In the genomic region with DNA sequence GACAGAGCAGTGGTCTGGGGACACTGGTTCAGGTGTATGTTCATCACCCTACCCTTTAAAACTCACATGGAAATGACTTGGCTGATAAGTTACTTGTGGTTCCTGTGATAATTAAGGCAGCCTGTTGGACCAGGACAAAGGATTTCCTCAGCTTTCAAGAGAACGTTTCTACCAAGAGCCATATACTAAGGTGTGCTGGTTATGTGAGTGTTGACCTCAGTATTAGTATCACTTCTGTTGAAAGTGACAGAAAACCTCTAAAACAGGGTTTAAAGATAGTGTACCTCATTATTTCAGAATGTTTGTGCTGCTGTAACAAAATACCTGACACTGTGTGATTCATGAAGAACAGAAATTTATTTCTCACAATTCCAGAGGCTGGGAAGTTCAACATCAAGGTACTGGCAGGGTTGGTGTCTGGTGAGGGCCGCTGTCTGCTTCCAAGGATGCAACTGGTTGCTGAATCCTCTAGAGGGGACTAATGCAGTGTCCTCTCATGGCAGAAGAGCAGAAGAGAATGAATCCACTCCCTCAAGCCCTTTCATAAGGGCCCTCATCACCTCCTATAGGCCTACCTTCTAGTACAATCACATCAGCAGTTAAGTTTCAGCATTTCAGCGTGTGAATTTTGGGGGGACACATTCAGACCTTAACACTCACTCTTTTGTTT, we compare ENCODE assay signal across 18 cellular contexts. TPM values are rescaled to one million over a fixed set of nuclear protein-coding genes. Genes with fewer than 3 reads are reported as not detected.
DNase-seq lines count a peak whose midpoint lies in the region; ATAC-seq and TF ChIP-seq lines count a peak whose summit lies in the region.
"Had no signal": no experiment of that assay in that cellular context is flagged by ENCODE, and none has a peak within 500 bp of the region (broad histone marks: within the 10 kb centered on the region; RNA-seq: fewer than 3 reads in every experiment).

No MANE protein-coding gene starts in this region.

- POLR2A ChIA-PET in SK-N-SH (lab: Yijun Ruan, JAX) = no interaction called here
- POLR2A ChIA-PET in activated CD4-positive, alpha-beta memory T cell treated with anti-CD3 and anti-CD28 coated beads, Interleukin-2, amount 10 ng/mL, durations not matched to agents 7 days and 5 days (lab: Charles Lee) = interaction anchor here (1.3 kb wide), 1 partner anchor 113 kb away, joined by 3 read pairs; the partner anchor contains the start of gene TMCO1

- H2AFZ ChIP-seq in SK-N-SH (ENCODE audit: low read depth) = no peak overlapping the region

- H3K36me3 ChIP-seq in SK-N-SH (replicated peaks in 1 of 2; ENCODE audit: control insufficient read depth in 1 of 2, insufficient read depth in 2 of 2, low read length in 1 of 2) = no peaks in the 10 kb centered on the region
- H3K36me3 ChIP-seq in WERI-Rb-1 = peaks cover 20% of the 10 kb centered on the region
- H3K36me3 ChIP-seq: colonic mucosa, spleen had no signal

- TF ChIP-seq CTCF in SK-N-SH (IDR thresholded peaks at IDR 0.05) = no peak
- TF ChIP-seq CTCF in WERI-Rb-1 (IDR thresholded peaks at IDR 0.05; ENCODE audit: low read depth, low read length) = no peak

- H3K36me3 Mint-ChIP-seq in stimulated activated naive B cell treated with anti-CD40 and anti-IgM and Interleukin-4, amounts not matched to agents 10 μg/mL and 1 μg/mL and 100 μg/mL, for 72 hours = peaks cover 18 to 50% of the 10 kb centered on the region in 2 donors
- H3K36me3 Mint-ChIP-seq in activated CD4-positive, alpha-beta memory T cell treated with anti-CD3 and anti-CD28 coated beads, Interleukin-2, amount 10 ng/mL, durations not matched to agents 7 days and 5 days (ENCODE audit: low read depth) = peaks cover 4% of the 10 kb centered on the region

- H3K79me2 ChIP-seq in SK-N-SH (ENCODE audit: insufficient read depth) = peaks cover 77% of the 10 kb centered on the region; the same call in 1 of the 2 replicates

- peak overlapping the region; percentile 59 for H3K27ac Mint-ChIP-seq in stimulated activated naive B cell treated with anti-CD40 and anti-IgM and Interleukin-4, amounts not matched to agents 10 μg/mL and 1 μg/mL and 100 μg/mL, for 72 hours
- H3K27ac Mint-ChIP-seq in activated CD4-positive, alpha-beta memory T cell treated with anti-CD3 and anti-CD28 coated beads, Interleukin-2, amount 10 ng/mL, durations not matched to agents 7 days and 5 days = no peak overlapping the region
- H3K27ac Mint-ChIP-seq: T-helper 17 cell, type B pancreatic cell had no signal

- H3K27me3 ChIP-seq in SK-N-SH (ENCODE audit: insufficient read depth) (no peaks in the 10 kb centered on the region), WERI-Rb-1 (ENCODE audit: insufficient read depth, low read depth, severe bottlenecking) (no peaks in the 10 kb centered on the region)
- H3K27me3 ChIP-seq: colonic mucosa, spleen had no signal

- ATAC-seq in SK-N-SH treated with all-trans-retinoic acid at 6 μM for 48 hours = peak; percentile 47; the same call in 2 of the 3 replicates
- ATAC-seq in HG02981 (IDR thresholded peaks at IDR 0.05; ENCODE audit: unreplicated experiment) = peak; percentile 29
- ATAC-seq in stimulated activated naive B cell treated with anti-CD40 and anti-IgM and Interleukin-4, amounts not matched to agents 10 μg/mL and 1 μg/mL and 100 μg/mL, for 72 hours (replicated peaks) = no peak
- no peak for ATAC-seq in HG02973 (IDR thresholded peaks at IDR 0.05; ENCODE audit: unreplicated experiment)
- no peak for ATAC-seq in esophagus mucosa
- ATAC-seq: activated CD4-positive, CD25-positive, alpha-beta regulatory T cell treated with anti-CD3 and anti-CD28 coated beads, Interleukin-2, amount 50 U/mL, for 24 hours; naive thymus-derived CD4-positive, alpha-beta T cell; T-helper 17 cell had no signal

- no peak for TF ChIP-seq RAD21 in SK-N-SH (IDR thresholded peaks at IDR 0.05; ENCODE audit: low read length)

- peaks cover 0 to 6% of the 10 kb centered on the region in 2 experiments; a peak in 1 of 4 replicates for H3K4me1 ChIP-seq in SK-N-SH (ENCODE audit: control insufficient read depth in 1 of 2, insufficient read depth in 2 of 2, low read depth in 1 of 2, low read length in 1 of 2)
- H3K4me1 ChIP-seq: colonic mucosa had no signal

- H3K4me1 Mint-ChIP-seq in stimulated activated naive B cell treated with anti-CD40 and anti-IgM and Interleukin-4, amounts not matched to agents 10 μg/mL and 1 μg/mL and 100 μg/mL, for 72 hours = peaks cover 35 to 96% of the 10 kb centered on the region in 2 donors
- H3K4me1 Mint-ChIP-seq in activated CD4-positive, alpha-beta memory T cell treated with anti-CD3 and anti-CD28 coated beads, Interleukin-2, amount 10 ng/mL, durations not matched to agents 7 days and 5 days = peaks cover 31% of the 10 kb centered on the region

- H3K4me2 ChIP-seq in SK-N-SH = no peak overlapping the region

- CTCF ChIA-PET in SK-N-SH (lab: Yijun Ruan, JAX) = interaction anchor here (0.6 to 1.6 kb wide), 3 partner anchors 11 to 43 kb away, joined by 3 to 4 read pairs (median 3); no protein-coding TSS in a partner anchor
- CTCF ChIA-PET in activated CD4-positive, alpha-beta memory T cell treated with anti-CD3 and anti-CD28 coated beads, Interleukin-2, amount 10 ng/mL, durations not matched to agents 7 days and 5 days (lab: Charles Lee) = interaction anchor here (0.9 to 2.8 kb wide), 3 partner anchors 10 to 63 kb away, joined by 4 to 19 read pairs (median 4); no protein-coding TSS in a partner anchor

- H3K4me3 Mint-ChIP-seq in stimulated activated naive B cell treated with anti-CD40 and anti-IgM and Interleukin-4, amounts not matched to agents 10 μg/mL and 1 μg/mL and 100 μg/mL, for 72 hours = no peak overlapping the region
- no peak overlapping the region for H3K4me3 Mint-ChIP-seq in activated CD4-positive, alpha-beta memory T cell treated with anti-CD3 and anti-CD28 coated beads, Interleukin-2, amount 10 ng/mL, durations not matched to agents 7 days and 5 days
- H3K4me3 Mint-ChIP-seq: T-helper 17 cell, type B pancreatic cell had no signal

- no peak overlapping the region for H3K4me3 ChIP-seq in SK-N-SH (ENCODE audit: low read depth in 2 of 2, low read length in 1 of 2)
- no peak overlapping the region for H3K4me3 ChIP-seq in WERI-Rb-1 (ENCODE audit: low read depth, low read length)
- H3K4me3 ChIP-seq: colonic mucosa, spleen had no signal

- TF ChIP-seq EP300 in SK-N-SH (IDR thresholded peaks at IDR 0.05; ENCODE audit: borderline replicate concordance in 1 of 2, low read depth in 1 of 2, low read length in 1 of 2) = no peak

- no peaks in the 10 kb centered on the region for H3K27me3 Mint-ChIP-seq in stimulated activated naive B cell treated with anti-CD40 and anti-IgM and Interleukin-4, amounts not matched to agents 10 μg/mL and 1 μg/mL and 100 μg/mL, for 72 hours
- H3K27me3 Mint-ChIP-seq in activated CD4-positive, alpha-beta memory T cell treated with anti-CD3 and anti-CD28 coated beads, Interleukin-2, amount 10 ng/mL, durations not matched to agents 7 days and 5 days = no peaks in the 10 kb centered on the region
- H3K27me3 Mint-ChIP-seq: T-helper 17 cell, type B pancreatic cell had no signal

- DNase-seq in SK-N-SH = no peak
- DNase-seq in WERI-Rb-1 = no peak
- no peak for DNase-seq in stimulated activated naive B cell treated with anti-CD40 and anti-IgM and Interleukin-4, amounts not matched to agents 10 μg/mL and 1 μg/mL and 100 μg/mL, for 72 hours
- DNase-seq in activated CD4-positive, alpha-beta memory T cell treated with anti-CD3 and anti-CD28 coated beads, Interleukin-2, amount 10 ng/mL, durations not matched to agents 7 days and 5 days = no peak
- DNase-seq: colonic mucosa; KBM-7; naive thymus-derived CD4-positive, alpha-beta T cell; NCI-H1092; Right ventricle myocardium superior; spleen; stimulated activated naive CD4-positive, alpha-beta T cell; T-helper 17 cell had no signal

- no peaks in the 10 kb centered on the region for H3K9me2 ChIP-seq in SK-N-SH

- H3F3A ChIP-seq in SK-N-SH (replicated peaks; ENCODE audit: insufficient read depth) = no peaks in the 10 kb centered on the region

- no peaks in the 10 kb centered on the region for H3K9me3 ChIP-seq in SK-N-SH
- H3K9me3 ChIP-seq in WERI-Rb-1 (ENCODE audit: severe bottlenecking) = peaks cover 5% of the 10 kb centered on the region
- H3K9me3 ChIP-seq: colonic mucosa had no signal

- H3K27ac ChIP-seq in SK-N-SH (ENCODE audit: low read depth in 2 of 2, low read length in 1 of 2) (no peak overlapping the region), WERI-Rb-1 (peak overlapping the region; percentile 3; the same call in 1 of the 2 replicates)
- H3K27ac ChIP-seq: colonic mucosa had no signal

- no peaks in the 10 kb centered on the region for H4K20me1 ChIP-seq in SK-N-SH (ENCODE audit: insufficient read depth)

- WGBS in SK-N-SH (ENCODE audit: low lambda C conversion rate) = 93% methylated on average over 3 of the region's 3 CpGs

- no peak overlapping the region for H3K9ac ChIP-seq in SK-N-SH

- H3K9me3 Mint-ChIP-seq in stimulated activated naive B cell treated with anti-CD40 and anti-IgM and Interleukin-4, amounts not matched to agents 10 μg/mL and 1 μg/mL and 100 μg/mL, for 72 hours = peaks cover 0 to 1% of the 10 kb centered on the region in 2 donors
- no peaks in the 10 kb centered on the region for H3K9me3 Mint-ChIP-seq in activated CD4-positive, alpha-beta memory T cell treated with anti-CD3 and anti-CD28 coated beads, Interleukin-2, amount 10 ng/mL, durations not matched to agents 7 days and 5 days

TF ChIP-seq in SK-N-SH, 30 proteins besides CTCF, POLR2A, EP300 and RAD21:
- TF ChIP-seq GABPA (IDR thresholded peaks at IDR 0.05; ENCODE audit: low read depth) (no peak), SIN3A (IDR thresholded peaks at IDR 0.05; ENCODE audit: borderline replicate concordance, low read depth, low read length) (no peak), NRF1 (IDR thresholded peaks at IDR 0.05; ENCODE audit: low read depth, low read length) (no peak), ELF1 (IDR thresholded peaks at IDR 0.05) (no peak), FOXM1 (IDR thresholded peaks at IDR 0.05; ENCODE audit: low read depth) (no peak), CHD2 (IDR thresholded peaks at IDR 0.05; ENCODE audit: low read length, partially characterized antibody) (no peak)
- TF ChIP-seq, protein P1, sequence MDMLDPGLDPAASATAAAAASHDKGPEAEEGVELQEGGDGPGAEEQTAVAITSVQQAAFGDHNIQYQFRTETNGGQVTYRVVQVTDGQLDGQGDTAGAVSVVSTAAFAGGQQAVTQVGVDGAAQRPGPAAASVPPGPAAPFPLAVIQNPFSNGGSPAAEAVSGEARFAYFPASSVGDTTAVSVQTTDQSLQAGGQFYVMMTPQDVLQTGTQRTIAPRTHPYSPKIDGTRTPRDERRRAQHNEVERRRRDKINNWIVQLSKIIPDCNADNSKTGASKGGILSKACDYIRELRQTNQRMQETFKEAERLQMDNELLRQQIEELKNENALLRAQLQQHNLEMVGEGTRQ (IDR thresholded peaks at IDR 0.05; ENCODE audit: borderline replicate concordance, low read depth, low read length) = no peak

RNA-seq across cellular contexts. Expression of gene UCK2, which starts 54.9 kb away (rescaled TPM):
- 50.1 and 53.7 TPM in 2 replicates for polyA plus RNA-seq in SK-N-SH (2012; rRNA removed)
- 40.5 and 49.8 TPM in 2 replicates for polyA plus RNA-seq in SK-N-SH (2012; cell fraction: cytosol; rRNA removed)
- polyA plus RNA-seq in SK-N-SH (2012; cell fraction: nucleus; rRNA removed) = 41.0 and 41.1 TPM in 2 replicates
- 39.5 TPM for total RNA-seq in esophagus mucosa
- total RNA-seq in activated CD4-positive, alpha-beta memory T cell treated with anti-CD3 and anti-CD28 coated beads, Interleukin-2, amount 10 ng/mL, durations not matched to agents 7 days and 5 days = 10 to 100 TPM; 32.1 to 34.4 TPM

Comparison
In these comparisons a context has a peak if more than half of its experiments do, and no peak if none do; other contexts are left out.
1. ATAC-seq: peak in SK-N-SH treated with all-trans-retinoic acid at 6 μM for 48 hours (single experiment) and HG02981 (single experiment); none in stimulated activated naive B cell treated with anti-CD40 and anti-IgM and Interleukin-4, amounts not matched to agents 10 μg/mL and 1 μg/mL and 100 μg/mL, for 72 hours (0 of 2), HG02973 (single experiment) and esophagus mucosa (single experiment).